8 cellular contexts compared by ENCODE assay signal in the genomic region with DNA sequence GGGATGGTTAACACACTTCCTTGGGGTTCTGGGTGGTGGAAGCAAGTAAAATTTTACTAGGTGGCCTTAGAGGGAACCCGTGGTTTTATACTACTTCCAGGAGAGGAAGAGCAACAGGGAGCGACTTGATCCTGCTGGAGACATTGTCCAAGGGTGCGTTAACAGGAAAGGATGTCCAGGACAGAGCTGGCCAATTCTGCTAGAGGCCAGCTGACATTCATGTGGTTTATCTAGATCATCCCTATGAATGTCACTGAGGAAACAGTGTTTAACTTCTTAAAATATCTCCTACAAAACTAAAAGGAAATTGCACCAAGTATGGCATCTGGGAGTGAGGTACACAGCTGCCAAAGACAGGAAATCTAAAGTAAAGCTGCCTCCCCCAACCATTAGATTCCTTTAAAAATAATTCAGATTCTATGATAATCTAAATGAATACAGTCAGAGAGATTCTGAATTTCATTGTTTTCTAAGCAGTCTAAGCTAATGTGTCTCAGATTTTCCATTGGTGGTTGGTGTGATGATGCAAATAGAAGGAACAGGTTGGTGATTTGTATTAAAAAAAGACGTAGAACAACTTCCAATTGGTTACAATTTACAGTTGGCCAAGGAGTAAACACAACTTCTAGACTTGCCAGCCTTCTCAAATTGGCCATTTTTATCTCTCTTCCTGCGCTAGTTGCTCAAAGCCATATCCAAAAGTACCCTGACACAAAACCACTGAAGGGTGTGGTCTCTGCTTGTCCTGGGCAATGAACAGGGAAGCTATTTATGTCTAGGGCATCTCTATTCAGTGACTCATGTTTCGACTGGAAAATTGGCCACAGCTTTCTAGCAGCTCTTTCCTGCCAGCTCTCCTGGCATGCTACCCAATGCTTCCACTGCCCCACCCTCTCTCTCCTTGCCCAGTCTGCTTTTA.
A peak's percentile ranks its signal among the peaks of the same experiment; 100 is the strongest.
DNase-seq lines count a peak whose midpoint lies in the region; ATAC-seq and TF ChIP-seq lines count a peak whose summit lies in the region.

No MANE protein-coding gene starts in this region.

- no peak for TF ChIP-seq CTCF in suprapubic skin (IDR thresholded peaks at IDR 0.05)

- TF ChIP-seq POLR2A in suprapubic skin (IDR thresholded peaks at IDR 0.05), result no peak

- no peaks in the 10 kb centered on the region for H3K9me3 ChIP-seq in suprapubic skin

- in situ Hi-C loops in KBM-7 (cut with MboI; ENCODE audit: low pct_unique_long_range_greater_than_20kb, low sequenced_read_pairs), result no loop called here

- intact Hi-C loops in cardiac septum (cut with DNase I), result loop anchor here (2.0 kb wide), 1 partner anchor 21 kb away; no protein-coding TSS in a partner anchor

- peak overlapping the region; percentile 73 for H3K27ac ChIP-seq in suprapubic skin

- peaks cover 17% of the 10 kb centered on the region for H3K4me1 ChIP-seq in suprapubic skin

- no peak for ATAC-seq in HG03280 (IDR thresholded peaks at IDR 0.05; ENCODE audit: unreplicated experiment)

- H3K36me3 ChIP-seq in suprapubic skin, result no peaks in the 10 kb centered on the region

- H3K4me3 ChIP-seq in suprapubic skin, result no peak overlapping the region

- no peak for TF ChIP-seq EP300 in suprapubic skin (IDR thresholded peaks at IDR 0.05)

- H3K27me3 ChIP-seq in suprapubic skin, result no peaks in the 10 kb centered on the region

- peak; percentile 63 for DNase-seq in KBM-7
- peak; percentile 19 for DNase-seq in T1000 (lab: John Stamatoyannopoulos, UW)
- DNase-seq in cardiac septum (ENCODE audit: low spot score), result peak; percentile 76
- DNase-seq in suprapubic skin (ENCODE audit: low spot score in 2 of 2), result peak in 1 of 2 donors; percentile 64
- DNase-seq in DMS53 treated with DMSO at 0.1 percent for 48 hours (lab: John Stamatoyannopoulos, UW; ENCODE audit: unreplicated experiment), result no peak
- DNase-seq in DMS79 treated with DMSO at 0.1 percent for 48 hours (lab: John Stamatoyannopoulos, UW), result no peak
- no peak for DNase-seq in NCI-H526 treated with DMSO at 0.1 percent for 48 hours (lab: John Stamatoyannopoulos, UW)

- 27% methylated on average over 6 of the region's 6 CpGs for WGBS in suprapubic skin

Comparison
In these comparisons a context has a peak if more than half of its experiments do, and no peak if none do; other contexts are left out.
1. DNase-seq: peak in KBM-7 (single experiment), T1000 (single experiment) and cardiac septum (single experiment); none in DMS53 treated with DMSO at 0.1 percent for 48 hours (single experiment), DMS79 treated with DMSO at 0.1 percent for 48 hours (single experiment) and NCI-H526 treated with DMSO at 0.1 percent for 48 hours (single experiment).